8 cellular contexts compared by ENCODE assay signal in genomic region chr1:219188331-219188803, GRCh38. TPM values are rescaled to one million over a fixed set of nuclear protein-coding genes. Genes with fewer than 3 reads are reported as not detected.
DNase-seq lines count a peak whose midpoint lies in the region; ATAC-seq and TF ChIP-seq lines count a peak whose summit lies in the region.

No MANE protein-coding gene starts in this region.

- H3K9me3 ChIP-seq in DOHH2 (ENCODE audit: control insufficient read depth, insufficient read depth, low read length), result no peaks in the 10 kb centered on the region
- no peaks in the 10 kb centered on the region for H3K9me3 ChIP-seq in Karpas-422 (ENCODE audit: low read length)
- no peaks in the 10 kb centered on the region for H3K9me3 ChIP-seq in right atrium auricular region
- no peaks in the 10 kb centered on the region for H3K9me3 ChIP-seq in stomach

- H3K79me2 ChIP-seq in DOHH2 (ENCODE audit: control insufficient read depth, low read length) (peaks cover 72% of the 10 kb centered on the region), Karpas-422 (ENCODE audit: low read length) (peaks cover 77% of the 10 kb centered on the region)

- H3K4me1 ChIP-seq in DOHH2 (ENCODE audit: control insufficient read depth, low read length) (peaks cover 70% of the 10 kb centered on the region), Karpas-422 (ENCODE audit: low read length) (peaks cover 85% of the 10 kb centered on the region), right atrium auricular region (peaks cover 0 to 24% of the 10 kb centered on the region in 2 donors), stomach (peaks cover 7 to 30% (median 15%) of the 10 kb centered on the region in 4 donors)

- peaks cover 26% of the 10 kb centered on the region for H3F3A ChIP-seq in DOHH2 (ENCODE audit: control insufficient read depth, insufficient read depth)

- no peak for TF ChIP-seq POLR2A in stomach (IDR thresholded peaks at IDR 0.05)

- WGBS in stomach, 5 donors, result 61 to 70% (median 65%) methylated on average over 3 of the region's 3 CpGs

- H2AFZ ChIP-seq in Karpas-422 (ENCODE audit: low read length), result no peak overlapping the region

- peak overlapping the region; percentile 91 for H3K27ac ChIP-seq in DOHH2 (ENCODE audit: low read depth, low read length)
- H3K27ac ChIP-seq in Karpas-422 (ENCODE audit: low read length), result peak overlapping the region; percentile 99
- peak overlapping the region; percentile 47 to 54 for H3K27ac ChIP-seq in right atrium auricular region
- peak overlapping the region in 2 of 5 donors; percentile 14 to 39 for H3K27ac ChIP-seq in stomach

- H3K4me3 ChIP-seq in DOHH2 (ENCODE audit: low read length), result peak overlapping the region; percentile 56
- peak overlapping the region; percentile 51 for H3K4me3 ChIP-seq in Karpas-422 (ENCODE audit: low read length)
- H3K4me3 ChIP-seq in right atrium auricular region, result no peak overlapping the region
- H3K4me3 ChIP-seq in stomach, result no peak overlapping the region

- TF ChIP-seq CTCF in DOHH2 (IDR thresholded peaks at IDR 0.05; ENCODE audit: low read depth, low read length, poor library complexity, severe bottlenecking) (no peak), right atrium auricular region (IDR thresholded peaks at IDR 0.05) (no peak), stomach (IDR thresholded peaks at IDR 0.05) (no peak)

- H3K27me3 ChIP-seq in DOHH2 (ENCODE audit: control insufficient read depth, low read length) (no peaks in the 10 kb centered on the region), Karpas-422 (ENCODE audit: low read length) (no peaks in the 10 kb centered on the region), right atrium auricular region (no peaks in the 10 kb centered on the region), stomach (no peaks in the 10 kb centered on the region)

- peak overlapping the region; percentile 65 for H3K9ac ChIP-seq in Karpas-422 (ENCODE audit: low read length)

- peak; percentile 51 for ATAC-seq in GM21447 (IDR thresholded peaks at IDR 0.05; ENCODE audit: unreplicated experiment)

- no peaks in the 10 kb centered on the region for H4K20me1 ChIP-seq in DOHH2 (ENCODE audit: control insufficient read depth, insufficient read depth, low read depth, low read length)
- H4K20me1 ChIP-seq in Karpas-422 (ENCODE audit: insufficient read depth, low read depth, low read length), result no peaks in the 10 kb centered on the region

- no peaks in the 10 kb centered on the region for H3K9me2 ChIP-seq in DOHH2 (replicated peaks; ENCODE audit: control insufficient read depth, low read length)
- no peaks in the 10 kb centered on the region for H3K9me2 ChIP-seq in Karpas-422 (replicated peaks; ENCODE audit: insufficient read depth, low read length)

- intact Hi-C loops in stomach (cut with DNase I; ENCODE audit: low total_unique reads), result no loop called here

- peak; percentile 95 for DNase-seq in Karpas-422
- DNase-seq in right atrium auricular region (ENCODE audit: low spot score), result no peak
- no peak for DNase-seq in retina
- no peak for DNase-seq in stomach
- no peak for DNase-seq in NK-92 (lab: John Stamatoyannopoulos, UW; ENCODE audit: unreplicated experiment)
- DNase-seq in NCI-H526 (lab: John Stamatoyannopoulos, UW), result no peak

- peak overlapping the region; percentile 68 for H3K4me2 ChIP-seq in DOHH2 (ENCODE audit: low read length)
- peak overlapping the region; percentile 96 for H3K4me2 ChIP-seq in Karpas-422 (ENCODE audit: low read depth, low read length, poor library complexity, severe bottlenecking)

- H3K36me3 ChIP-seq in DOHH2 (ENCODE audit: control insufficient read depth, low read length), result peaks cover 49% of the 10 kb centered on the region
- H3K36me3 ChIP-seq in Karpas-422 (ENCODE audit: insufficient read depth, low read length), result peaks cover 53% of the 10 kb centered on the region
- H3K36me3 ChIP-seq in right atrium auricular region, result no peaks in the 10 kb centered on the region
- no peaks in the 10 kb centered on the region for H3K36me3 ChIP-seq in stomach

- TF ChIP-seq EP300 in stomach (IDR thresholded peaks at IDR 0.05), result no peak

RNA-seq across cellular contexts. Expression of gene LYPLAL1, which starts 14.7 kb away (rescaled TPM):
- 24.3 and 85.1 TPM in 2 replicates for total RNA-seq in Karpas-422 (2014; rRNA removed; shearing (Covaris generic); ENCODE audit: low replicate concordance)
- total RNA-seq in right atrium auricular region (10 to 100 TPM; 32.6 to 35.9 TPM), stomach (10 to 100 TPM in 3 of 5 donors, 1 to 10 TPM in 2; 3.6 to 48.1 (median 11.1) TPM)
- polyA plus RNA-seq in stomach, result 10 to 100 TPM; 12.5 to 31.8 (median 13.0) TPM

Comparison
In these comparisons a context has a peak if more than half of its experiments do, and no peak if none do; other contexts are left out.
1. H3K4me3 ChIP-seq: peak in DOHH2 (single experiment) and Karpas-422 (single experiment); none in right atrium auricular region (0 of 2) and stomach (0 of 4).